Comparison of ENCODE assay signal across 9 cellular contexts in the genomic region with DNA sequence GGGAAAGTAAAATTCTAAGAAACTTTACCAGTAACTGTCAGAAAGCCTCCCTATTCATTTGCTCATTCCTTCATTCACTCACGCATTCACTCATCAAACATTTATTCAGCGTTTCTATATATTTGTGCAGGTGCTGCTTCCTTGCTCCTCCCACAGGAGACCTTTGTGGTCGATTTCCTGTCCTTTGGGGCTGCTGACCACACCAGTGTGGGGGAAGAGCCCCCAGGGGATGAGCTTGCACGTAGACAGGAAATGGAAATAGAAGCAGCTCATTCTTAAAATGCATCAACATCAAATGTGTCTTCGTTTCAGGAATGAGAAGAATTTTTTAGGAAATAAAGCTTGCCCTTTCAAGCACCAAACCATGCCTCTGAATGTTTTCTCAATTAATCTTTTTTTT. TPM values are rescaled to one million over a fixed set of nuclear protein-coding genes. Genes with fewer than 3 reads are reported as not detected.
DNase-seq lines count a peak whose midpoint lies in the region; ATAC-seq and TF ChIP-seq lines count a peak whose summit lies in the region.
"Had no signal": no experiment of that assay in that cellular context is flagged by ENCODE, and none has a peak within 500 bp of the region (broad histone marks: within the 10 kb centered on the region; RNA-seq: fewer than 3 reads in every experiment).

No MANE protein-coding gene starts in this region.

- H3K9me3 Mint-ChIP-seq in activated CD4-positive, alpha-beta memory T cell treated with anti-CD3 and anti-CD28 coated beads for 36 hours = no peaks in the 10 kb centered on the region

- no peaks in the 10 kb centered on the region for H3K36me3 ChIP-seq in osteoblast (ENCODE audit: insufficient read depth, low read length)

- no peak overlapping the region for H3K27ac Mint-ChIP-seq in activated CD4-positive, alpha-beta memory T cell treated with anti-CD3 and anti-CD28 coated beads for 36 hours

- no peaks in the 10 kb centered on the region for H3K27me3 Mint-ChIP-seq in activated CD4-positive, alpha-beta memory T cell treated with anti-CD3 and anti-CD28 coated beads for 36 hours

- H3K4me3 Mint-ChIP-seq in activated CD4-positive, alpha-beta memory T cell treated with anti-CD3 and anti-CD28 coated beads for 36 hours = no peak overlapping the region

- ATAC-seq in HG03280 (IDR thresholded peaks at IDR 0.05; ENCODE audit: unreplicated experiment) = peak; percentile 56

- no peak overlapping the region for H3K4me3 ChIP-seq in osteoblast (ENCODE audit: insufficient read depth, low read length)

- peak overlapping the region; percentile 82 for H3K27ac ChIP-seq in osteoblast (ENCODE audit: low read depth, low read length)

- peaks cover 40% of the 10 kb centered on the region for H3K4me1 ChIP-seq in osteoblast (ENCODE audit: insufficient read depth, low read length)

- H3K79me2 ChIP-seq in osteoblast (ENCODE audit: insufficient read depth, low read length) = no peaks in the 10 kb centered on the region

- H2AFZ ChIP-seq in osteoblast (ENCODE audit: low read length) = no peak overlapping the region

- H3K27me3 ChIP-seq in osteoblast (ENCODE audit: insufficient read depth, low read length) = no peaks in the 10 kb centered on the region

- H3K4me2 ChIP-seq in osteoblast (ENCODE audit: insufficient read depth, low read length) = peak overlapping the region; percentile 44

- no peak for TF ChIP-seq CTCF in osteoblast (IDR thresholded peaks at IDR 0.05; ENCODE audit: extremely low read depth, low read depth, low read length)

- H3K9me3 ChIP-seq in osteoblast (ENCODE audit: low read depth, low read length) = no peaks in the 10 kb centered on the region

- peaks cover 46% of the 10 kb centered on the region for H3K4me1 Mint-ChIP-seq in activated CD4-positive, alpha-beta memory T cell treated with anti-CD3 and anti-CD28 coated beads for 36 hours (ENCODE audit: low read depth)

- H3K36me3 Mint-ChIP-seq in activated CD4-positive, alpha-beta memory T cell treated with anti-CD3 and anti-CD28 coated beads for 36 hours = no peaks in the 10 kb centered on the region
- H3K36me3 Mint-ChIP-seq: brain had no signal

- CTCF ChIA-PET in activated CD4-positive, alpha-beta memory T cell treated with anti-CD3 and anti-CD28 coated beads for 36 hours (lab: Charles Lee) = interaction anchor here (0.5 kb wide), 1 partner anchor 82 kb away, joined by 3 read pairs; no protein-coding TSS in a partner anchor

- peak; percentile 61 for DNase-seq in stimulated activated CD4-positive, alpha-beta T cell treated with anti-CD3 and anti-CD28 coated beads, Interleukin-1b, Interleukin-23, amount 100 ng/mL, for 48 hours
- no peak for DNase-seq in stimulated activated CD4-positive, alpha-beta T cell treated with anti-CD3 and anti-CD28 coated beads, Interleukin-4, amount 100 ng/mL, for 4 hours
- peak; percentile 82 for DNase-seq in activated CD4-positive, alpha-beta memory T cell treated with anti-CD3 and anti-CD28 coated beads for 36 hours
- DNase-seq in osteoblast (ENCODE audit: insufficient read length, low spot score, missing footprints) (no peak), H4 (ENCODE audit: low spot score) (no peak), mesenteric fat pad (ENCODE audit: low spot score) (no peak), nucleus accumbens (lab: John Stamatoyannopoulos, UW) (no peak)

- no peaks in the 10 kb centered on the region for H4K20me1 ChIP-seq in osteoblast (ENCODE audit: insufficient read depth, low read length)

- POLR2A ChIA-PET in activated CD4-positive, alpha-beta memory T cell treated with anti-CD3 and anti-CD28 coated beads for 36 hours (lab: Charles Lee) = interaction anchor here (1.0 to 1.1 kb wide), 2 partner anchors 9 to 11 kb away, joined by 3 read pairs; no protein-coding TSS in a partner anchor

- intact Hi-C loops in activated CD4-positive, alpha-beta memory T cell treated with anti-CD3 and anti-CD28 coated beads for 36 hours (cut with micrococcal nuclease) = loop anchor here (1.0 to 5.0 kb wide), 4 partner anchors 10 to 99 kb away; no protein-coding TSS in a partner anchor

RNA-seq across cellular contexts. Expression of gene PIK3R6, which starts 9.6 kb away (rescaled TPM):
- total RNA-seq in activated CD4-positive, alpha-beta memory T cell treated with anti-CD3 and anti-CD28 coated beads for 36 hours = under 1 TPM; 0.63 to 0.71 TPM
- total RNA-seq in osteoblast = not detected in 2 replicates
- total RNA-seq in H4 (2014; rRNA removed; shearing (Covaris generic)) = not detected in 2 replicates
- total RNA-seq in mesenteric fat pad = 1.6 TPM

RNA-seq across cellular contexts. Expression of gene MFSD6L, which starts 58.8 kb away (rescaled TPM):
- total RNA-seq in activated CD4-positive, alpha-beta memory T cell treated with anti-CD3 and anti-CD28 coated beads for 36 hours = not detected
- total RNA-seq in osteoblast (not detected in 2 replicates), mesenteric fat pad (not detected)
- not detected in 2 replicates for total RNA-seq in H4 (2014; rRNA removed; shearing (Covaris generic))

Comparison
In these comparisons a context has a peak if more than half of its experiments do, and no peak if none do; other contexts are left out.
1. DNase-seq: peak in stimulated activated CD4-positive, alpha-beta T cell treated with anti-CD3 and anti-CD28 coated beads, Interleukin-1b, Interleukin-23, amount 100 ng/mL, for 48 hours (single experiment) and activated CD4-positive, alpha-beta memory T cell treated with anti-CD3 and anti-CD28 coated beads for 36 hours (single experiment); none in stimulated activated CD4-positive, alpha-beta T cell treated with anti-CD3 and anti-CD28 coated beads, Interleukin-4, amount 100 ng/mL, for 4 hours (0 of 2), osteoblast (single experiment), H4 (single experiment), mesenteric fat pad (single experiment) and nucleus accumbens (0 of 56).